15 cellular contexts compared by ENCODE assay signal in the genomic region with DNA sequence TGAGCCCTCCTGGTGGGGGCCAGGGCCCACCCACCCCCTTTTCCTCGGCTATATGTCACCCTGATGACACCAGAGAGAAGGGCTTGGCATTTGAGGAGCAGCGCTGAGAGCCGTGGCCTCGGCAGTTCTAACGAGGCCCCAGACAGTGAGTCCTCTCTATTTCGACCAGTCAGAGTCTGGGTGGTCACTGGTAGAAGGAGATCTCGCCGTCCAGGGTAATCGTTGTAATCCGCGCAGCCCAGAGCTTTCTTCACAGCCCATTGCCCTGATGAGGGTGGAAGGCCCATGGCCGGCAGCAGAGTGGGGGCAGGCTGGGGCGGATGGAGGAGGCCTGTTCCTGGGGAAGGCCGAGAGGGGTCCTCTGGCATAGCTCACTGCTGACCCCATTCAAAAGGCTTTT.
DNase-seq lines count a peak whose midpoint lies in the region; ATAC-seq and TF ChIP-seq lines count a peak whose summit lies in the region.
"Had no signal": no experiment of that assay in that cellular context is flagged by ENCODE, and none has a peak within 500 bp of the region (broad histone marks: within the 10 kb centered on the region; RNA-seq: fewer than 3 reads in every experiment).

No MANE protein-coding gene starts in this region.

- H3K27me3 ChIP-seq in AG04450 (ENCODE audit: control insufficient read depth, insufficient read depth, low read length) (no peaks in the 10 kb centered on the region), H7 (ENCODE audit: control insufficient read depth, insufficient read depth, low read length) (no peaks in the 10 kb centered on the region), neuronal stem cell (ENCODE audit: control insufficient read depth in 3 of 3, insufficient read depth in 3 of 3, low read depth in 1 of 3, low read length in 3 of 3) (no peaks in the 10 kb centered on the region)
- H3K27me3 ChIP-seq: BE2C had no signal

- peaks cover 12% of the 10 kb centered on the region for H3K79me1 ChIP-seq in neuronal stem cell (ENCODE audit: low read depth, low read length)

- no peak for TF ChIP-seq CTCF in AG04450 (IDR thresholded peaks at IDR 0.05; ENCODE audit: low read depth, low read length)

- H3K23ac ChIP-seq in neuronal stem cell (ENCODE audit: low read depth, low read length, poor library complexity), result no peak overlapping the region

- POLR2A ChIA-PET in AG04450 (lab: Yijun Ruan, JAX), result no interaction called here

- H3K27ac ChIP-seq in AG04450 (ENCODE audit: low read depth, low read length) (peak overlapping the region; percentile 21), neuronal stem cell (replicated peaks; ENCODE audit: low read length) (no peak overlapping the region)

- H3K36me3 Mint-ChIP-seq in dendritic cell treated with granulocyte-macrophage colony-stimulating factor and Interleukin-4, amounts not matched to agents 40 ng/mL and 50 ng/mL, for 4 days (ENCODE audit: low read depth), result peaks cover 100% of the 10 kb centered on the region

- intact Hi-C loops in dendritic cell treated with granulocyte-macrophage colony-stimulating factor and Interleukin-4, amounts not matched to agents 40 ng/mL and 50 ng/mL, for 4 days (cut with micrococcal nuclease), result no loop called here

- H4K8ac ChIP-seq in neuronal stem cell (ENCODE audit: low read depth, low read length), result no peak overlapping the region

- H3K9me3 ChIP-seq in AG04450 (ENCODE audit: control insufficient read depth, insufficient read depth, low read length) (no peaks in the 10 kb centered on the region; the same call in 1 of the 2 replicates), neuronal stem cell (replicated peaks in 1 of 2; ENCODE audit: control insufficient read depth in 2 of 2, insufficient read depth in 1 of 2, low read depth in 1 of 2, low read length in 2 of 2) (peaks cover 0 to 2% of the 10 kb centered on the region in 2 donors)
- H3K9me3 ChIP-seq: BE2C had no signal

- no peak overlapping the region for H2BK15ac ChIP-seq in neuronal stem cell (ENCODE audit: low read length)

- H3K9ac ChIP-seq in neuronal stem cell (ENCODE audit: low read depth, low read length, poor library complexity), result peak overlapping the region; percentile 10

- no peak overlapping the region for H2AFZ ChIP-seq in neuronal stem cell (ENCODE audit: low read length)

- no peak overlapping the region for H3K18ac ChIP-seq in neuronal stem cell (ENCODE audit: low read length)

- peak overlapping the region; percentile 66 for H2AK5ac ChIP-seq in neuronal stem cell (ENCODE audit: low read depth, low read length)

- no peak overlapping the region for H3K14ac ChIP-seq in neuronal stem cell (ENCODE audit: low read length)

- peaks cover 5 to 24% of the 10 kb centered on the region in 2 donors for H3K4me1 ChIP-seq in neuronal stem cell (ENCODE audit: control insufficient read depth in 2 of 2, insufficient read depth in 1 of 2, low read depth in 1 of 2, low read length in 2 of 2)

- CTCF ChIA-PET in AG04450 (lab: Charles Lee), result interaction anchor here (1.0 kb wide), 1 partner anchor 38 kb away, joined by 4 read pairs; no protein-coding TSS in a partner anchor

- H3K9me3 Mint-ChIP-seq in dendritic cell treated with granulocyte-macrophage colony-stimulating factor and Interleukin-4, amounts not matched to agents 40 ng/mL and 50 ng/mL, for 4 days, result no peaks in the 10 kb centered on the region

- H3K4ac ChIP-seq in neuronal stem cell (ENCODE audit: low read length), result no peak overlapping the region

- H2BK12ac ChIP-seq in neuronal stem cell (ENCODE audit: low read length), result no peak overlapping the region

- no peaks in the 10 kb centered on the region for H3K27me3 Mint-ChIP-seq in dendritic cell treated with granulocyte-macrophage colony-stimulating factor and Interleukin-4, amounts not matched to agents 40 ng/mL and 50 ng/mL, for 4 days
- H3K27me3 Mint-ChIP-seq: CD4-positive, alpha-beta memory T cell had no signal

- no CpG with 5 or more reads among the region's 14 CpGs for WGBS in neuronal stem cell (ENCODE audit: extremely low coverage in 2 of 2, insufficient read length in 2 of 2, insufficient replicate concordance in 1 of 2), 2 donors

- H4K91ac ChIP-seq in neuronal stem cell (ENCODE audit: low read depth, low read length, poor library complexity), result no peak overlapping the region

- H3K4me3 ChIP-seq in AG04450 (ENCODE audit: low read depth, low read length), result no peak overlapping the region
- no peak overlapping the region for H3K4me3 ChIP-seq in H7 (ENCODE audit: insufficient read depth, low read depth, low read length)
- H3K4me3 ChIP-seq in neuronal stem cell (ENCODE audit: low read length in 2 of 2), result no peak overlapping the region

- no peak overlapping the region for H3K4me2 ChIP-seq in neuronal stem cell (ENCODE audit: insufficient read depth, low read length, poor library complexity, severe bottlenecking)

- H3K4me1 Mint-ChIP-seq in dendritic cell treated with granulocyte-macrophage colony-stimulating factor and Interleukin-4, amounts not matched to agents 40 ng/mL and 50 ng/mL, for 4 days (ENCODE audit: low read depth), result peaks cover 8% of the 10 kb centered on the region

- H2BK120ac ChIP-seq in neuronal stem cell (ENCODE audit: low read depth, low read length), result no peak overlapping the region

- H3K4me3 Mint-ChIP-seq in dendritic cell treated with granulocyte-macrophage colony-stimulating factor and Interleukin-4, amounts not matched to agents 40 ng/mL and 50 ng/mL, for 4 days, result no peak overlapping the region
- H3K4me3 Mint-ChIP-seq: CD4-positive, alpha-beta memory T cell had no signal

- H3K36me3 ChIP-seq in H7 (replicated peaks; ENCODE audit: control insufficient read depth, insufficient read depth, low read length) (no peaks in the 10 kb centered on the region; the same call in none of the 2 replicates), neuronal stem cell (replicated peaks in 1 of 2; ENCODE audit: control insufficient read depth in 2 of 2, insufficient read depth in 2 of 2, low read length in 2 of 2) (peaks cover 32 to 95% of the 10 kb centered on the region in 2 donors)

- no peak overlapping the region for H2BK5ac ChIP-seq in neuronal stem cell (ENCODE audit: low read length)

- peak overlapping the region; percentile 7 for H3K27ac Mint-ChIP-seq in dendritic cell treated with granulocyte-macrophage colony-stimulating factor and Interleukin-4, amounts not matched to agents 40 ng/mL and 50 ng/mL, for 4 days

- no peak for ATAC-seq in HG03135 (IDR thresholded peaks at IDR 0.05; ENCODE audit: unreplicated experiment)

- no peak for DNase-seq in AG04450 (ENCODE audit: low read depth, low spot score)
- DNase-seq in H7, result peak; percentile 52
- DNase-seq in neuronal stem cell (ENCODE audit: low spot score), result no peak
- DNase-seq in D341Med (ENCODE audit: low spot score), result no peak
- DNase-seq in middle frontal gyrus (ENCODE audit: extremely low spot score, low spot score), result no peak
- DNase-seq: BE2C; CD4-positive, alpha-beta memory T cell; DND-41; GDM1; GOT3; NCI-H1417; NCI-H1930; NCI-H524 had no signal
